In the genomic region with DNA sequence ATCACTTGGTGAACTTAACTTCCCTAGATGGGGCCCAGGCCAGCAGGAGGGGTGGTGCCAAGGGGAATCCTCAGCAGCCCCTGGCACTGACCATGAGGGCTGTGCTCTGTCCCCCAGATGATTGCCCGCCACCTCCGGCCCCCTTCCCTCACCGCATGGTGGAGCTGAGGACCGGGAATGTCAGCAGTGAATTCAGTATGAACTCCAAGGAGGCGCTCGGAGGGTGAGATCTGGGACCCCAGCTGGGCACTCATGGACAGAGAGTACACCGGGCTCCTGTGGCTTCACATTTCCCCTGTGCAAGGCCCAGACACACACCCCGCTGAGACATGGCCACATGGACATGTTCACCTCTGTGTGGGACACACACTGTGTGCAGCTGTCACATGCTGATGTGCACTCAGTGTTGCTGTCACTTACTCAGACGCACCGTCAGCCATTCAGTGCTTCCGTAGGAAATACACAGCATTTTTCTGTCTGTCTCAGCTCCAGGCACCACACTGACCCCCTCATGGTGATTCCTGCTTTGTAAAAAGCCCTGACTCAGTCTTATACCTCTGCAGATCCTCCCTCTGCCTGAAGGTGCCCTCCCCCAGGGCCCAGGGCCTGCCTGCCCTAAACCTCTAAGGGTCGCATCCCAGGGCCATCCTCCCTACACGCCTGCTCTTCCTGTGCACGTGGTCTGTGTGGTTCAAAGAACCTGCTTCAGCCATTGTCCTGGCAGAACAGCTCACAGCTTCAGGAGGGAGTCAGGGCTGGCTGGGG, we compare ENCODE assay signal across 1 cellular context.
TF ChIP-seq lines count a peak whose summit lies in the region.

No MANE protein-coding gene starts in this region.

TF ChIP-seq in H1, 55 proteins besides CTCF, POLR2A, EP300 and RAD21:
- TF ChIP-seq SIN3A (conservative IDR thresholded peaks at IDR 0.05 in 1 of 2, IDR thresholded peaks at IDR 0.05 in 1 of 2; ENCODE audit: low read depth in 1 of 2, low read length in 2 of 2) (no peak), RFX5 (IDR thresholded peaks at IDR 0.05; ENCODE audit: borderline replicate concordance, low read depth, low read length) (no peak), BCL11A (IDR thresholded peaks at IDR 0.05; ENCODE audit: low read depth in 2 of 2, low read length in 2 of 2) (no peak), CBX8 (IDR thresholded peaks at IDR 0.05; ENCODE audit: borderline replicate concordance, low read depth, low read length) (no peak), BACH1 (IDR thresholded peaks at IDR 0.05; ENCODE audit: low read length) (no peak)
- TF ChIP-seq, protein P1, sequence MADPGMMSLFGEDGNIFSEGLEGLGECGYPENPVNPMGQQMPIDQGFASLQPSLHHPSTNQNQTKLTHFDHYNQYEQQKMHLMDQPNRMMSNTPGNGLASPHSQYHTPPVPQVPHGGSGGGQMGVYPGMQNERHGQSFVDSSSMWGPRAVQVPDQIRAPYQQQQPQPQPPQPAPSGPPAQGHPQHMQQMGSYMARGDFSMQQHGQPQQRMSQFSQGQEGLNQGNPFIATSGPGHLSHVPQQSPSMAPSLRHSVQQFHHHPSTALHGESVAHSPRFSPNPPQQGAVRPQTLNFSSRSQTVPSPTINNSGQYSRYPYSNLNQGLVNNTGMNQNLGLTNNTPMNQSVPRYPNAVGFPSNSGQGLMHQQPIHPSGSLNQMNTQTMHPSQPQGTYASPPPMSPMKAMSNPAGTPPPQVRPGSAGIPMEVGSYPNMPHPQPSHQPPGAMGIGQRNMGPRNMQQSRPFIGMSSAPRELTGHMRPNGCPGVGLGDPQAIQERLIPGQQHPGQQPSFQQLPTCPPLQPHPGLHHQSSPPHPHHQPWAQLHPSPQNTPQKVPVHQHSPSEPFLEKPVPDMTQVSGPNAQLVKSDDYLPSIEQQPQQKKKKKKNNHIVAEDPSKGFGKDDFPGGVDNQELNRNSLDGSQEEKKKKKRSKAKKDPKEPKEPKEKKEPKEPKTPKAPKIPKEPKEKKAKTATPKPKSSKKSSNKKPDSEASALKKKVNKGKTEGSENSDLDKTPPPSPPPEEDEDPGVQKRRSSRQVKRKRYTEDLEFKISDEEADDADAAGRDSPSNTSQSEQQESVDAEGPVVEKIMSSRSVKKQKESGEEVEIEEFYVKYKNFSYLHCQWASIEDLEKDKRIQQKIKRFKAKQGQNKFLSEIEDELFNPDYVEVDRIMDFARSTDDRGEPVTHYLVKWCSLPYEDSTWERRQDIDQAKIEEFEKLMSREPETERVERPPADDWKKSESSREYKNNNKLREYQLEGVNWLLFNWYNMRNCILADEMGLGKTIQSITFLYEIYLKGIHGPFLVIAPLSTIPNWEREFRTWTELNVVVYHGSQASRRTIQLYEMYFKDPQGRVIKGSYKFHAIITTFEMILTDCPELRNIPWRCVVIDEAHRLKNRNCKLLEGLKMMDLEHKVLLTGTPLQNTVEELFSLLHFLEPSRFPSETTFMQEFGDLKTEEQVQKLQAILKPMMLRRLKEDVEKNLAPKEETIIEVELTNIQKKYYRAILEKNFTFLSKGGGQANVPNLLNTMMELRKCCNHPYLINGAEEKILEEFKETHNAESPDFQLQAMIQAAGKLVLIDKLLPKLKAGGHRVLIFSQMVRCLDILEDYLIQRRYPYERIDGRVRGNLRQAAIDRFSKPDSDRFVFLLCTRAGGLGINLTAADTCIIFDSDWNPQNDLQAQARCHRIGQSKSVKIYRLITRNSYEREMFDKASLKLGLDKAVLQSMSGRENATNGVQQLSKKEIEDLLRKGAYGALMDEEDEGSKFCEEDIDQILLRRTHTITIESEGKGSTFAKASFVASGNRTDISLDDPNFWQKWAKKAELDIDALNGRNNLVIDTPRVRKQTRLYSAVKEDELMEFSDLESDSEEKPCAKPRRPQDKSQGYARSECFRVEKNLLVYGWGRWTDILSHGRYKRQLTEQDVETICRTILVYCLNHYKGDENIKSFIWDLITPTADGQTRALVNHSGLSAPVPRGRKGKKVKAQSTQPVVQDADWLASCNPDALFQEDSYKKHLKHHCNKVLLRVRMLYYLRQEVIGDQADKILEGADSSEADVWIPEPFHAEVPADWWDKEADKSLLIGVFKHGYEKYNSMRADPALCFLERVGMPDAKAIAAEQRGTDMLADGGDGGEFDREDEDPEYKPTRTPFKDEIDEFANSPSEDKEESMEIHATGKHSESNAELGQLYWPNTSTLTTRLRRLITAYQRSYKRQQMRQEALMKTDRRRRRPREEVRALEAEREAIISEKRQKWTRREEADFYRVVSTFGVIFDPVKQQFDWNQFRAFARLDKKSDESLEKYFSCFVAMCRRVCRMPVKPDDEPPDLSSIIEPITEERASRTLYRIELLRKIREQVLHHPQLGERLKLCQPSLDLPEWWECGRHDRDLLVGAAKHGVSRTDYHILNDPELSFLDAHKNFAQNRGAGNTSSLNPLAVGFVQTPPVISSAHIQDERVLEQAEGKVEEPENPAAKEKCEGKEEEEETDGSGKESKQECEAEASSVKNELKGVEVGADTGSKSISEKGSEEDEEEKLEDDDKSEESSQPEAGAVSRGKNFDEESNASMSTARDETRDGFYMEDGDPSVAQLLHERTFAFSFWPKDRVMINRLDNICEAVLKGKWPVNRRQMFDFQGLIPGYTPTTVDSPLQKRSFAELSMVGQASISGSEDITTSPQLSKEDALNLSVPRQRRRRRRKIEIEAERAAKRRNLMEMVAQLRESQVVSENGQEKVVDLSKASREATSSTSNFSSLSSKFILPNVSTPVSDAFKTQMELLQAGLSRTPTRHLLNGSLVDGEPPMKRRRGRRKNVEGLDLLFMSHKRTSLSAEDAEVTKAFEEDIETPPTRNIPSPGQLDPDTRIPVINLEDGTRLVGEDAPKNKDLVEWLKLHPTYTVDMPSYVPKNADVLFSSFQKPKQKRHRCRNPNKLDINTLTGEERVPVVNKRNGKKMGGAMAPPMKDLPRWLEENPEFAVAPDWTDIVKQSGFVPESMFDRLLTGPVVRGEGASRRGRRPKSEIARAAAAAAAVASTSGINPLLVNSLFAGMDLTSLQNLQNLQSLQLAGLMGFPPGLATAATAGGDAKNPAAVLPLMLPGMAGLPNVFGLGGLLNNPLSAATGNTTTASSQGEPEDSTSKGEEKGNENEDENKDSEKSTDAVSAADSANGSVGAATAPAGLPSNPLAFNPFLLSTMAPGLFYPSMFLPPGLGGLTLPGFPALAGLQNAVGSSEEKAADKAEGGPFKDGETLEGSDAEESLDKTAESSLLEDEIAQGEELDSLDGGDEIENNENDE (IDR thresholded peaks at IDR 0.05; ENCODE audit: insufficient replicate concordance, low read length), result no peak
